Comparison of ENCODE assay signal across 15 cellular contexts in genomic region chr3:16423947-16424673, GRCh38.
DNase-seq lines count a peak whose midpoint lies in the region; ATAC-seq, FAIRE-seq and TF ChIP-seq lines count a peak whose summit lies in the region.
"Had no signal": no experiment of that assay in that cellular context is flagged by ENCODE, and none has a peak within 500 bp of the region (broad histone marks: within the 10 kb centered on the region; RNA-seq: fewer than 3 reads in every experiment).

No MANE protein-coding gene starts in this region.

- FAIRE-seq in GM12892 (lab: Jason Lieb, UNC), result peak; percentile 38
- FAIRE-seq: HepG2 had no signal

- peaks cover 28% of the 10 kb centered on the region for H3K4me1 Mint-ChIP-seq in stimulated activated naive CD8-positive, alpha-beta T cell treated with anti-CD3 and anti-CD28 coated beads, Interleukin-15, amount 100 ng/mL, for 72 hours

- no peaks in the 10 kb centered on the region for H3K27me3 ChIP-seq in WERI-Rb-1 (ENCODE audit: insufficient read depth, low read depth, severe bottlenecking)
- H3K27me3 ChIP-seq: ascending aorta had no signal

- no peak for TF ChIP-seq CTCF in WERI-Rb-1 (IDR thresholded peaks at IDR 0.05; ENCODE audit: low read depth, low read length)

- H3K27ac ChIP-seq in WERI-Rb-1, result no peak overlapping the region
- H3K27ac ChIP-seq: ascending aorta had no signal

- H3K27ac Mint-ChIP-seq in stimulated activated naive CD8-positive, alpha-beta T cell treated with anti-CD3 and anti-CD28 coated beads, Interleukin-15, amount 100 ng/mL, for 72 hours, result no peak overlapping the region
- H3K27ac Mint-ChIP-seq: stimulated activated naive B cell treated with anti-CD40 and anti-IgM and Interleukin-4, amounts not matched to agents 10 μg/mL and 1 μg/mL and 100 μg/mL, for 72 hours had no signal

- no peak for DNase-seq in GM12892 (ENCODE audit: insufficient read length)
- no peak for DNase-seq in stimulated activated naive CD8-positive, alpha-beta T cell treated with anti-CD3 and anti-CD28 coated beads, Interleukin-15, amount 100 ng/mL, for 72 hours
- DNase-seq in WERI-Rb-1, result no peak
- no peak for DNase-seq in NCI-H2029 treated with DMSO at 0.1 percent for 48 hours (lab: John Stamatoyannopoulos, UW)
- no peak for DNase-seq in amygdala (lab: John Stamatoyannopoulos, UW)
- DNase-seq: ACHN; activated CD8-positive, alpha-beta memory T cell treated with anti-CD3 and anti-CD28 coated beads, Interleukin-2, amount 50 U/mL, for 4 hours; head of caudate nucleus; NCI-H2081; stimulated activated naive B cell treated with anti-CD40 and anti-IgM and Interleukin-4, amounts not matched to agents 10 μg/mL and 1 μg/mL and 100 μg/mL, for 72 hours had no signal

- no peaks in the 10 kb centered on the region for H3K36me3 ChIP-seq in WERI-Rb-1
- H3K36me3 ChIP-seq: ascending aorta had no signal

- H3K4me3 ChIP-seq in WERI-Rb-1 (ENCODE audit: low read depth, low read length), result no peak overlapping the region
- H3K4me3 ChIP-seq: ascending aorta had no signal

- H3K9me3 ChIP-seq in WERI-Rb-1 (ENCODE audit: severe bottlenecking), result no peaks in the 10 kb centered on the region
- H3K9me3 ChIP-seq: ascending aorta had no signal

- no peak overlapping the region for H3K4me3 Mint-ChIP-seq in stimulated activated naive CD8-positive, alpha-beta T cell treated with anti-CD3 and anti-CD28 coated beads, Interleukin-15, amount 100 ng/mL, for 72 hours
- H3K4me3 Mint-ChIP-seq: stimulated activated naive B cell treated with anti-CD40 and anti-IgM and Interleukin-4, amounts not matched to agents 10 μg/mL and 1 μg/mL and 100 μg/mL, for 72 hours had no signal

- no peak for TF ChIP-seq POLR2A in GM12892 (IDR thresholded peaks at IDR 0.05; ENCODE audit: low read depth, low read length)

- H3K9me3 Mint-ChIP-seq in stimulated activated naive CD8-positive, alpha-beta T cell treated with anti-CD3 and anti-CD28 coated beads, Interleukin-15, amount 100 ng/mL, for 72 hours, result no peaks in the 10 kb centered on the region

- peak; percentile 81 for ATAC-seq in GM19397 (IDR thresholded peaks at IDR 0.05; ENCODE audit: unreplicated experiment)
- ATAC-seq in HG02759 (IDR thresholded peaks at IDR 0.05; ENCODE audit: unreplicated experiment), result peak; percentile 80
- peak; percentile 90 for ATAC-seq in HG03432 (IDR thresholded peaks at IDR 0.05; ENCODE audit: unreplicated experiment)
- no peak for ATAC-seq in stimulated activated naive CD8-positive, alpha-beta T cell treated with anti-CD3 and anti-CD28 coated beads, Interleukin-15, amount 100 ng/mL, for 72 hours
- ATAC-seq: HepG2 had no signal

- no peaks in the 10 kb centered on the region for H3K27me3 Mint-ChIP-seq in stimulated activated naive CD8-positive, alpha-beta T cell treated with anti-CD3 and anti-CD28 coated beads, Interleukin-15, amount 100 ng/mL, for 72 hours
- H3K27me3 Mint-ChIP-seq: stimulated activated naive B cell treated with anti-CD40 and anti-IgM and Interleukin-4, amounts not matched to agents 10 μg/mL and 1 μg/mL and 100 μg/mL, for 72 hours had no signal
